In the genomic region with DNA sequence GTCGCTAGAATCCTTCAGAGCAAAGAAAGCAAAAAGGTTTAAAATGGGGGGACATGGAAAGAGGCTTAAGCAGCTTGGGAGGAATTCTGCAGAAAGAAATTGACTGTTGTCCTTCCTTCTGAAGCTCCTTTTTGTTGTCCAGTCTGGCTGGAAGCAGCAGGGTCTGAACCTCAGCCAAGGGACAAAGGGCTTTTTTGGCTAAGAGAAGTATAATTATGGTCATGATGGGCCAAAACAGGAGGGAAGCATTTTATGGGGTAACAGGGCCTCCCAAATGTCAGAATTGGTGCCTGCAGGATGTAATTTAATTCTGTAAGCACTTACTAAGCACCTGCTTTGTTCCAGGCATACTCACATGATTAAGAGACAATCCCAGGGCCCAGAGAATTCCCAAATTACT, we compare ENCODE assay signal across 26 cellular contexts.
"Had no signal": no experiment of that assay in that cellular context is flagged by ENCODE, and none has a peak within 500 bp of the region (broad histone marks: within the 10 kb centered on the region; RNA-seq: fewer than 3 reads in every experiment).

No MANE protein-coding gene starts in this region.

- H3K27me3 ChIP-seq: ascending aorta, body of pancreas, SJSA1 had no signal

- H3K36me3 Mint-ChIP-seq: activated CD8-positive, alpha-beta memory T cell treated with anti-CD3 and anti-CD28 coated beads, Interleukin-2, amount 10 ng/mL, durations not matched to agents 7 days and 5 days; activated naive CD4-positive, alpha-beta T cell treated with anti-CD3 and anti-CD28 coated beads, Interleukin-2, amount 50 U/mL, for 24 hours had no signal

- H3K27ac Mint-ChIP-seq: activated B cell treated with CpG ODN at 0.5 μM for 24 hours; activated CD4-positive, alpha-beta T cell treated with anti-CD3 and anti-CD28 coated beads, Interleukin-2, amount 10 ng/mL, durations not matched to agents 24 days and 14 days; activated CD8-positive, alpha-beta memory T cell treated with anti-CD3 and anti-CD28 coated beads, Interleukin-2, amount 10 ng/mL, durations not matched to agents 7 days and 5 days; activated naive CD4-positive, alpha-beta T cell treated with anti-CD3 and anti-CD28 coated beads, Interleukin-2, amount 50 U/mL, for 24 hours; activated T-cell treated with anti-CD3 and anti-CD28 coated beads, Interleukin-2, amount 50 U/mL, for 24 hours; activated T-helper 1 cell treated with anti-CD3 and anti-CD28 coated beads, Interleukin-12 subunit alpha, Interleukin-12 subunit beta, Interleukin-2, Interleukin-4 antibody, amounts not matched to agents 30 ng/mL and 10 ng/mL and 1 ng/mL, durations not matched to agents 14 hours and 24 hours and 36 hours; T-helper 1 cell treated with Interleukin-12 subunit alpha and Interleukin-12 subunit beta and Interleukin-4 antibody, amounts not matched to agents 30 μg/mL and 1 μg/mL, for 36 hours had no signal

- H3K9me3 ChIP-seq: ascending aorta, body of pancreas, SJSA1 had no signal

- DNase-seq: activated B cell treated with CpG ODN at 0.5 μM for 24 hours; activated CD4-positive, alpha-beta T cell treated with anti-CD3 and anti-CD28 coated beads for 1 hour; activated CD4-positive, alpha-beta T cell treated with anti-CD3 and anti-CD28 coated beads, Interleukin-2, amount 10 ng/mL, durations not matched to agents 24 days and 14 days; activated CD4-positive, alpha-beta T cell treated with anti-CD3 and anti-CD28 coated beads, Interleukin-2, amount 50 U/mL, for 48 hours; activated CD8-positive, alpha-beta memory T cell treated with anti-CD3 and anti-CD28 coated beads, Interleukin-2, amount 10 ng/mL, durations not matched to agents 7 days and 5 days; activated effector memory CD4-positive, alpha-beta T cell treated with Interleukin-2 at 50 U/mL for 16 hours; activated naive CD4-positive, alpha-beta T cell; activated T-cell treated with anti-CD3 and anti-CD28 coated beads, Interleukin-2, amount 50 U/mL, for 24 hours; body of pancreas; central memory CD4-positive, alpha-beta T cell; KG1; NCI-H1048; NCI-H1417 treated with DMSO at 0.1 percent for 48 hours; NCI-H1694; NCI-H2029; NCI-H524; NCI-H748 treated with DMSO at 0.1 percent for 48 hours; RPMI8226; T1000 had no signal

- H3K9me3 Mint-ChIP-seq: activated B cell treated with CpG ODN at 0.5 μM for 24 hours; activated CD4-positive, alpha-beta T cell treated with anti-CD3 and anti-CD28 coated beads, Interleukin-2, amount 10 ng/mL, durations not matched to agents 24 days and 14 days; activated naive CD4-positive, alpha-beta T cell treated with anti-CD3 and anti-CD28 coated beads, Interleukin-2, amount 50 U/mL, for 24 hours; activated T-cell treated with anti-CD3 and anti-CD28 coated beads, Interleukin-2, amount 50 U/mL, for 24 hours; activated T-helper 1 cell treated with anti-CD3 and anti-CD28 coated beads, Interleukin-12 subunit alpha, Interleukin-12 subunit beta, Interleukin-2, Interleukin-4 antibody, amounts not matched to agents 30 ng/mL and 10 ng/mL and 1 ng/mL, durations not matched to agents 14 hours and 24 hours and 36 hours; T-helper 1 cell treated with Interleukin-12 subunit alpha and Interleukin-12 subunit beta and Interleukin-4 antibody, amounts not matched to agents 30 μg/mL and 1 μg/mL, for 36 hours had no signal

- ATAC-seq: activated CD8-positive, alpha-beta memory T cell treated with anti-CD3 and anti-CD28 coated beads, Interleukin-2, amount 10 ng/mL, durations not matched to agents 7 days and 5 days; body of pancreas; Panc1; Right ventricle myocardium inferior had no signal

- H3K4me3 Mint-ChIP-seq: activated B cell treated with CpG ODN at 0.5 μM for 24 hours; activated CD4-positive, alpha-beta T cell treated with anti-CD3 and anti-CD28 coated beads, Interleukin-2, amount 10 ng/mL, durations not matched to agents 24 days and 14 days; activated CD8-positive, alpha-beta memory T cell treated with anti-CD3 and anti-CD28 coated beads, Interleukin-2, amount 10 ng/mL, durations not matched to agents 7 days and 5 days; activated naive CD4-positive, alpha-beta T cell treated with anti-CD3 and anti-CD28 coated beads, Interleukin-2, amount 50 U/mL, for 24 hours; activated T-cell treated with anti-CD3 and anti-CD28 coated beads, Interleukin-2, amount 50 U/mL, for 24 hours; activated T-helper 1 cell treated with anti-CD3 and anti-CD28 coated beads, Interleukin-12 subunit alpha, Interleukin-12 subunit beta, Interleukin-2, Interleukin-4 antibody, amounts not matched to agents 30 ng/mL and 10 ng/mL and 1 ng/mL, durations not matched to agents 14 hours and 24 hours and 36 hours; T-helper 1 cell treated with Interleukin-12 subunit alpha and Interleukin-12 subunit beta and Interleukin-4 antibody, amounts not matched to agents 30 μg/mL and 1 μg/mL, for 36 hours had no signal

- H3K4me1 Mint-ChIP-seq: activated B cell treated with CpG ODN at 0.5 μM for 24 hours; activated CD4-positive, alpha-beta T cell treated with anti-CD3 and anti-CD28 coated beads, Interleukin-2, amount 10 ng/mL, durations not matched to agents 24 days and 14 days; activated CD8-positive, alpha-beta memory T cell treated with anti-CD3 and anti-CD28 coated beads, Interleukin-2, amount 10 ng/mL, durations not matched to agents 7 days and 5 days; activated naive CD4-positive, alpha-beta T cell treated with anti-CD3 and anti-CD28 coated beads, Interleukin-2, amount 50 U/mL, for 24 hours had no signal

- H3K27ac ChIP-seq: ascending aorta, body of pancreas, SJSA1 had no signal
